Comparison of ENCODE assay signal across 24 cellular contexts in genomic region chr17:75898791-75899190, GRCh38.
"Had no signal": no experiment of that assay in that cellular context is flagged by ENCODE, and none has a peak within 500 bp of the region (broad histone marks: within the 10 kb centered on the region; RNA-seq: fewer than 3 reads in every experiment).

No MANE protein-coding gene starts in this region.

- H3K27me3 Mint-ChIP-seq: activated B cell treated with CpG ODN at 0.5 μM for 24 hours; activated CD4-positive, alpha-beta T cell treated with anti-CD3 and anti-CD28 coated beads for 36 hours had no signal

- H3K27ac Mint-ChIP-seq: activated B cell treated with CpG ODN at 0.5 μM for 24 hours; activated CD4-positive, alpha-beta T cell treated with anti-CD3 and anti-CD28 coated beads for 36 hours; activated T-cell treated with anti-CD3 and anti-CD28 coated beads, Interleukin-2, amount 50 U/mL, for 72 hours; nephron progenitor cell; stimulated activated effector memory CD8-positive, alpha-beta T cell treated with anti-CD3 and anti-CD28 coated beads, Interleukin-12 subunit alpha, Interleukin-12 subunit beta, amount 100 ng/mL, for 72 hours; T-helper 2 cell treated with Interferon-gamma antibody and Interleukin-4, amounts not matched to agents 5 μg/mL and 100 μg/mL, for 36 hours had no signal

- ATAC-seq: activated CD4-positive, alpha-beta T cell treated with anti-CD3 and anti-CD28 coated beads for 36 hours; activated T-cell treated with anti-CD3 and anti-CD28 coated beads, Interleukin-2, amount 50 U/mL, for 72 hours; body of pancreas; esophagus mucosa; left ventricle myocardium superior; right lobe of liver; stimulated activated effector memory CD8-positive, alpha-beta T cell treated with anti-CD3 and anti-CD28 coated beads, Interleukin-12 subunit alpha, Interleukin-12 subunit beta, amount 100 ng/mL, for 72 hours had no signal

- H3K9me3 Mint-ChIP-seq: activated B cell treated with CpG ODN at 0.5 μM for 24 hours; activated T-cell treated with anti-CD3 and anti-CD28 coated beads, Interleukin-2, amount 50 U/mL, for 72 hours; nephron progenitor cell; stimulated activated effector memory CD8-positive, alpha-beta T cell treated with anti-CD3 and anti-CD28 coated beads, Interleukin-12 subunit alpha, Interleukin-12 subunit beta, amount 100 ng/mL, for 72 hours; T-helper 2 cell treated with Interferon-gamma antibody and Interleukin-4, amounts not matched to agents 5 μg/mL and 100 μg/mL, for 36 hours had no signal

- DNase-seq: activated B cell treated with CpG ODN at 0.5 μM for 24 hours; activated CD4-positive, alpha-beta T cell treated with anti-CD3 and anti-CD28 coated beads for 36 hours; activated CD4-positive, alpha-beta T cell treated with anti-CD3 and anti-CD28 coated beads, Interleukin-2, amount 50 U/mL, for 4 hours; activated CD8-positive, alpha-beta memory T cell treated with anti-CD3 and anti-CD28 coated beads, Interleukin-2, amount 50 U/mL, for 48 hours; activated effector memory CD4-positive, alpha-beta T cell treated with anti-CD3 and anti-CD28 coated beads, Interleukin-2, amount 50 U/mL, for 16 hours; activated naive CD4-positive, alpha-beta T cell treated with anti-CD3 and anti-CD28 coated beads, Interleukin-2, amount 50 U/mL, for 16 hours; activated T-cell treated with anti-CD3 and anti-CD28 coated beads, Interleukin-2, amount 50 U/mL, for 72 hours; anterior cingulate cortex; body of pancreas; effector memory CD4-positive, alpha-beta T cell; glutamatergic neuron; left ventricle myocardium superior; midbrain; nephron progenitor cell; nucleus accumbens; posterior cingulate gyrus; small intestine; stimulated activated CD4-positive, alpha-beta T cell treated with anti-CD3 and anti-CD28 coated beads, Interleukin-2, amount 100 ng/mL, for 24 hours; SW 1271; trophoblast cell had no signal

- H3K4me3 Mint-ChIP-seq: activated B cell treated with CpG ODN at 0.5 μM for 24 hours; activated CD4-positive, alpha-beta T cell treated with anti-CD3 and anti-CD28 coated beads for 36 hours; nephron progenitor cell; T-helper 2 cell treated with Interferon-gamma antibody and Interleukin-4, amounts not matched to agents 5 μg/mL and 100 μg/mL, for 36 hours had no signal
